ENCODE assay signal across 10 cellular contexts in the genomic region with DNA sequence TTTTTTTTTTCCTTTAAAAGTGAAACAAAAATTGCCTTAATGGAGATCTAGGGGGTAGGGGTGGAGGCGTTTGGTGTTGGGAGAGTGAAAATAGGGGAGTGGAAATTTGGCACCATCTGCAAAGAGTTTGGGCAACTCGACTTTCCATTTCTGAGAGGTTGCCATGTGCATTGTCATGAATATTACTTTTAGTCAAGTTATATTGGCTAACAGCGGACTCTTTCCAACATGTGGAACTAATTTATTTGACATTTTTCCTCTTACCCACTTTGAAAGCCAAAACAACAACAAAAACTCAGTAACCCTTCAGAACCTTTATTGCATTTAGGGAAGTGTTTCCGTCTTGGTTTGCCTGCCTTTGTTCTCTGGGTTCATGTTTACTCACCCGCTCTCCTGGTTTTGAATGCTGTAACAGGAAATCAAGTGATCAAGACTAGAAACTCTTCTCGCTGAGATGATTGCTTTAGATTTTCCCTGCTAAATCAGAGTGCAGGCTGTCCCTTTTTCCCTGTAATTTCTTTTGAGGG.
DNase-seq lines count a peak whose midpoint lies in the region; ATAC-seq, FAIRE-seq and TF ChIP-seq lines count a peak whose summit lies in the region.
"Had no signal": no experiment of that assay in that cellular context is flagged by ENCODE, and none has a peak within 500 bp of the region (broad histone marks: within the 10 kb centered on the region; RNA-seq: fewer than 3 reads in every experiment).

No MANE protein-coding gene starts in this region.

- H3K4me2 ChIP-seq in HepG2 (ENCODE audit: low read depth, low read length) = no peak overlapping the region
- H3K4me2 ChIP-seq in mesenchymal stem cell (ENCODE audit: low read length, poor library complexity, severe bottlenecking) = no peak overlapping the region

- no peak for TF ChIP-seq POLR2A in HepG2 (IDR thresholded peaks at IDR 0.05; ENCODE audit: insufficient read depth in 1 of 2, low read depth in 2 of 2, low read length in 2 of 2)
- no peak for TF ChIP-seq POLR2A in vagina (IDR thresholded peaks at IDR 0.05)

- no TSS peak for BruUV-seq in HepG2 (replicated peaks; lab: Mats Ljungman, UMichigan)

- TF ChIP-seq RAD21 in liver (IDR thresholded peaks at IDR 0.05) (no peak), HepG2 (CRISPR knock-in tag; IDR thresholded peaks at IDR 0.05) (no peak)

- H3K4me1 ChIP-seq in liver (ENCODE audit: control insufficient read depth in 4 of 4, insufficient read depth in 4 of 4, low read length in 3 of 4) (peaks cover 5 to 29% (median 22%) of the 10 kb centered on the region in 4 donors), HepG2 (ENCODE audit: insufficient read depth, low read length) (peaks cover 17% of the 10 kb centered on the region), mesenchymal stem cell (ENCODE audit: control insufficient read depth, insufficient read depth, low read depth, low read length) (peaks cover 4% of the 10 kb centered on the region), vagina (peaks cover 71% of the 10 kb centered on the region)

- no peak overlapping the region for H3K4ac ChIP-seq in mesenchymal stem cell (ENCODE audit: low read depth in 1 of 2, low read length in 2 of 2)

- no peaks in the 10 kb centered on the region for H3K36me3 Mint-ChIP-seq in stimulated activated memory B cell treated with anti-CD40 and anti-IgM and Interleukin-4, amounts not matched to agents 10 μg/mL and 1 μg/mL and 100 μg/mL, for 72 hours

- TF ChIP-seq EP300 in HepG2 (IDR thresholded peaks at IDR 0.05; ENCODE audit: low read depth in 2 of 2, low read length in 2 of 2) (no peak), HepG2 (CRISPR knock-in tag; IDR thresholded peaks at IDR 0.05; ENCODE audit: borderline replicate concordance) (no peak)

- no peak overlapping the region for H2BK120ac ChIP-seq in mesenchymal stem cell (ENCODE audit: low read depth, low read length)

- no peak for ATAC-seq in HepG2
- no peak for ATAC-seq in stimulated activated memory B cell treated with anti-CD40 and anti-IgM and Interleukin-4, amounts not matched to agents 10 μg/mL and 1 μg/mL and 100 μg/mL, for 72 hours

- no peaks in the 10 kb centered on the region for H4K20me1 ChIP-seq in HepG2 (ENCODE audit: insufficient read depth, low read length)

- H2BK5ac ChIP-seq in mesenchymal stem cell (ENCODE audit: low read depth, low read length, poor library complexity, severe bottlenecking) = no peak overlapping the region

- H3K4me3 ChIP-seq in liver (ENCODE audit: low read depth in 1 of 3, low read length in 3 of 3) = peak overlapping the region in 1 of 3 donors; percentile 31
- H3K4me3 ChIP-seq in HepG2 (replicated peaks in 1 of 3; ENCODE audit: insufficient read depth in 1 of 3, low read depth in 2 of 3, low read length in 3 of 3) = no peak overlapping the region
- peak overlapping the region in 1 of 2 experiments; percentile 70 for H3K4me3 ChIP-seq in mesenchymal stem cell (ENCODE audit: insufficient read depth in 1 of 2, low read depth in 1 of 2, low read length in 2 of 2)
- H3K4me3 ChIP-seq in vagina = peak overlapping the region; percentile 26 to 27

- no peak overlapping the region for H3K23ac ChIP-seq in mesenchymal stem cell (ENCODE audit: low read length in 2 of 2)

- peak overlapping the region; percentile 54 for H2AK5ac ChIP-seq in mesenchymal stem cell (ENCODE audit: low read length, severe bottlenecking)

- H3K9me3 Mint-ChIP-seq in stimulated activated memory B cell treated with anti-CD40 and anti-IgM and Interleukin-4, amounts not matched to agents 10 μg/mL and 1 μg/mL and 100 μg/mL, for 72 hours = no peaks in the 10 kb centered on the region

- H3K9me3 ChIP-seq in liver (ENCODE audit: control insufficient read depth in 4 of 4, low read length in 3 of 4) (no peaks in the 10 kb centered on the region), HepG2 (ENCODE audit: low read length) (no peaks in the 10 kb centered on the region), mesenchymal stem cell (ENCODE audit: control insufficient read depth, low read length) (no peaks in the 10 kb centered on the region), vagina (no peaks in the 10 kb centered on the region)

- H3K9ac ChIP-seq in liver (ENCODE audit: low read depth in 1 of 2, low read length in 2 of 2) = no peak overlapping the region
- H3K9ac ChIP-seq in HepG2 (ENCODE audit: insufficient read depth, low read depth, low read length) = no peak overlapping the region
- peak overlapping the region; percentile 78 for H3K9ac ChIP-seq in mesenchymal stem cell (ENCODE audit: low read length)

- peaks cover 7% of the 10 kb centered on the region for H3K27me3 Mint-ChIP-seq in stimulated activated memory B cell treated with anti-CD40 and anti-IgM and Interleukin-4, amounts not matched to agents 10 μg/mL and 1 μg/mL and 100 μg/mL, for 72 hours

- WGBS in liver = 39% methylated on average over 6 of the region's 6 CpGs
- 36% methylated on average over 6 of the region's 6 CpGs for WGBS in HepG2 (ENCODE audit: low lambda C conversion rate)
- WGBS in mesenchymal stem cell = 65% methylated on average over 6 of the region's 6 CpGs

- H3K36me3 ChIP-seq in liver (ENCODE audit: control insufficient read depth in 4 of 4, insufficient read depth in 3 of 4, low read depth in 1 of 4, low read length in 3 of 4) = no peaks in the 10 kb centered on the region
- H3K36me3 ChIP-seq in HepG2 (replicated peaks in 1 of 2; ENCODE audit: control insufficient read depth in 1 of 2, insufficient read depth in 2 of 2, low read length in 2 of 2) = no peaks in the 10 kb centered on the region
- no peaks in the 10 kb centered on the region for H3K36me3 ChIP-seq in mesenchymal stem cell (ENCODE audit: control insufficient read depth in 1 of 2, insufficient read depth in 2 of 2, low read depth in 1 of 2, low read length in 2 of 2)
- no peaks in the 10 kb centered on the region for H3K36me3 ChIP-seq in vagina

- H2BK12ac ChIP-seq in mesenchymal stem cell (ENCODE audit: low read length in 2 of 2) = no peak overlapping the region

- H3K18ac ChIP-seq in mesenchymal stem cell (ENCODE audit: low read depth in 1 of 2, low read length in 2 of 2) = peak overlapping the region in 1 of 2 experiments; percentile 12

- H2AFZ ChIP-seq in HepG2 (ENCODE audit: low read length) (no peak overlapping the region), mesenchymal stem cell (ENCODE audit: low read depth, low read length) (no peak overlapping the region)

- no peak overlapping the region for H4K8ac ChIP-seq in mesenchymal stem cell (ENCODE audit: low read length)

- no peak for FAIRE-seq in HepG2 (lab: Jason Lieb, UNC)
- FAIRE-seq: keratinocyte had no signal

- H3K27me3 ChIP-seq in liver (ENCODE audit: control insufficient read depth in 4 of 4, insufficient read depth in 4 of 4, low read length in 3 of 4) = no peaks in the 10 kb centered on the region
- peaks cover 0 to 3% of the 10 kb centered on the region in 2 experiments; a peak in 1 of 5 replicates for H3K27me3 ChIP-seq in HepG2 (ENCODE audit: control insufficient read depth in 1 of 2, insufficient read depth in 2 of 2, low read length in 2 of 2)
- no peaks in the 10 kb centered on the region for H3K27me3 ChIP-seq in mesenchymal stem cell (ENCODE audit: control insufficient read depth in 1 of 2, insufficient read depth in 1 of 2, low read length in 2 of 2)
- H3K27me3 ChIP-seq in vagina = no peaks in the 10 kb centered on the region

- H3K14ac ChIP-seq in mesenchymal stem cell (ENCODE audit: low read length in 2 of 2) = no peak overlapping the region

- H3K79me2 ChIP-seq in HepG2 (ENCODE audit: insufficient read depth, low read length) = no peaks in the 10 kb centered on the region

- H3K79me1 ChIP-seq in mesenchymal stem cell (replicated peaks; ENCODE audit: low read length, poor library complexity, severe bottlenecking) = peaks cover 10% of the 10 kb centered on the region

- DNase-seq in HepG2 (ENCODE audit: low spot score) (no peak), dermis microvascular lymphatic vessel endothelial cell (ENCODE audit: low read depth in 2 of 2) (peak; percentile 54 to 79), mesenchymal stem cell (no peak), vagina (ENCODE audit: extremely low spot score in 2 of 2) (no peak), mucosa of gallbladder (ENCODE audit: low spot score) (no peak)
- DNase-seq in activated CD8-positive, alpha-beta memory T cell treated with anti-CD3 and anti-CD28 coated beads, Interleukin-2, amount 50 U/mL, for 48 hours = no peak
- DNase-seq: DND-41 had no signal

- intact Hi-C loops in HepG2 (cut with micrococcal nuclease; ENCODE audit: unreplicated experiment) (no loop called here), vagina (cut with DNase I) (loop anchor here (10.0 kb wide), 1 partner anchor 66 kb away; the partner anchor contains the start of gene CACHD1)

- H3K4me3 Mint-ChIP-seq in stimulated activated memory B cell treated with anti-CD40 and anti-IgM and Interleukin-4, amounts not matched to agents 10 μg/mL and 1 μg/mL and 100 μg/mL, for 72 hours = no peak overlapping the region

- POLR2A ChIA-PET in HepG2 (lab: Yijun Ruan, JAX) = no interaction called here

- no peak overlapping the region for H3K27ac Mint-ChIP-seq in stimulated activated memory B cell treated with anti-CD40 and anti-IgM and Interleukin-4, amounts not matched to agents 10 μg/mL and 1 μg/mL and 100 μg/mL, for 72 hours

- TF ChIP-seq CTCF in liver (IDR thresholded peaks at IDR 0.05; ENCODE audit: low read depth, low read length, missing input control) (no peak), HepG2 (CRISPR knock-in tag; IDR thresholded peaks at IDR 0.05) (no peak), vagina (IDR thresholded peaks at IDR 0.05) (no peak)

- CTCF ChIA-PET in HepG2 (lab: Yijun Ruan, JAX; ENCODE audit: low intra/inter-chr PET ratio, low total read pairs) = no interaction called here

- in situ Hi-C loops in HepG2 (cut with HindIII; ENCODE audit: extremely low pct_ligation_motif_present, low pct_unique_long_range_greater_than_20kb) = no loop called here

- H3K27ac ChIP-seq in liver (ENCODE audit: low read depth in 1 of 2, low read length in 2 of 2) (peak overlapping the region in 1 of 2 donors; percentile 31), HepG2 (ENCODE audit: extremely low read length, insufficient read depth, low read length) (no peak overlapping the region), mesenchymal stem cell (ENCODE audit: low read length, poor library complexity, severe bottlenecking) (no peak overlapping the region), vagina (peak overlapping the region; percentile 60)

- H4K91ac ChIP-seq in mesenchymal stem cell (ENCODE audit: low read length) = no peak overlapping the region

- no peaks in the 10 kb centered on the region for H3K4me1 Mint-ChIP-seq in stimulated activated memory B cell treated with anti-CD40 and anti-IgM and Interleukin-4, amounts not matched to agents 10 μg/mL and 1 μg/mL and 100 μg/mL, for 72 hours

- H2BK15ac ChIP-seq in mesenchymal stem cell (ENCODE audit: low read depth, poor library complexity, severe bottlenecking) = no peak overlapping the region

TF ChIP-seq in liver, 16 proteins besides CTCF, POLR2A, EP300 and RAD21 (continues in another document):
- TF ChIP-seq YY1 (IDR thresholded peaks at IDR 0.05) = no peak
- no peak for TF ChIP-seq FOXA1 (IDR thresholded peaks at IDR 0.05)
- TF ChIP-seq EGR1 (IDR thresholded peaks at IDR 0.05; ENCODE audit: low read depth in 2 of 2) = no peak

Comparison
In these comparisons a context has a peak if more than half of its experiments do, and no peak if none do; other contexts are left out.
1. H3K4me3 ChIP-seq: peak in vagina (2 of 2); none in HepG2 (0 of 3).
2. DNase-seq: peak in dermis microvascular lymphatic vessel endothelial cell (2 of 2); none in HepG2 (single experiment), mesenchymal stem cell (single experiment), vagina (0 of 2), activated CD8-positive, alpha-beta memory T cell treated with anti-CD3 and anti-CD28 coated beads, Interleukin-2, amount 50 U/mL, for 48 hours (single experiment) and mucosa of gallbladder (single experiment).